8 cellular contexts compared by ENCODE assay signal in the genomic region with DNA sequence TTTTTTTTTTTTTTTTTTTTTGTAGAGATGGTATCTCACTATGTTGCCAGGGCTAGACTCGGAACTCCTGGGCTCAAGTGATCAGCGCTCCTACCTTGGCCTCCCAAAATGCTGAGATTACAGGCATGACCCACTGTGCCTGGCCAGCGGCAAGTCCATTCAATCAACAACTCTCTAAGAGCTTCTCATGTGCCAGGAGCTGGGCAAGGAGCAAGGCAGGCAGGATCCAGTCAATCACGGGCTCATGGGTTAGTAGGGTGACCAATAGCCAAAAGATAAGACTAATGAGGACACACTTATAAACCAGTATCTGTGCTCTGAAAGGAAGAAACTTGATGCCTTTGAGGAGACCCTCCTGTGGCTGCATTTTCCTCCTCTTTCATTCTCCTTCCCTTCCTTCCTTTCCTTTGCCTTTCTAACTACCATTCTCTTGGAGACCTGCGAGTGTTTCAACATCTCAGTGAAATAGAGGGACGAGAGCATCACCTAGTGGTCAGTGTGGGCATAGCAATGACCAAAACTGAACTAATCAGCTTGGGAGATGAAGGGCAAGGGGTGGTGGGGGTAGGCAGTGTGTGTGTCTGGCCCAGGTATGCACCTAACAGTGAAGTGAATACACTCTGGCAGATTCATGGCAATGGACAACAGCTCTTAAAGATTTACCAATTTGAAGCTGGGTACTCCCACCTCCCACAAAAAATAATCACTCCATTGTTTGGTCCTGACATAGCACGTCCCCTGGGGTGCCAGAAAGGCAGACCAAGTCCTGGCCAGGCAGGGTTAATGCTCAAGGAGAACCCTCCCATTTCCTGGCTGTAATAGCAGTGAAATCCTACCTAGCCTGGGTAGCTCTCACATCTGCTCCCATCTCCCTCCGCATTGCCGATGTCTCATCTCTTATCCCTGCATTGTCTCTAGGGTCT. TPM values are rescaled to one million over a fixed set of nuclear protein-coding genes. Genes with fewer than 3 reads are reported as not detected.
DNase-seq lines count a peak whose midpoint lies in the region; TF ChIP-seq lines count a peak whose summit lies in the region.

No MANE protein-coding gene starts in this region.

- TF ChIP-seq CTCF in glutamatergic neuron (IDR thresholded peaks at IDR 0.05; ENCODE audit: partially characterized antibody, unreplicated experiment): peak; percentile 97
- peak; percentile 94 for TF ChIP-seq CTCF in progenitor cell of endocrine pancreas (IDR thresholded peaks at IDR 0.05; ENCODE audit: unreplicated experiment)
- TF ChIP-seq CTCF in uterus (IDR thresholded peaks at IDR 0.05): peak; percentile 94 to 99 (median 98)

- intact Hi-C loops in uterus (cut with DNase I; ENCODE audit: low total_unique reads): loop anchor here (5.0 kb wide), 1 partner anchor 178 kb away; no protein-coding TSS in a partner anchor

- no peak overlapping the region for H3K4me3 ChIP-seq in uterus

- H3K27me3 Mint-ChIP-seq in glutamatergic neuron (ENCODE audit: unreplicated experiment) (peaks cover 3% of the 10 kb centered on the region), progenitor cell of endocrine pancreas (peaks cover 18% of the 10 kb centered on the region)

- TF ChIP-seq POLR2A in uterus (IDR thresholded peaks at IDR 0.05): no peak

- no peaks in the 10 kb centered on the region for H3K36me3 ChIP-seq in uterus

- H3K4me3 Mint-ChIP-seq in glutamatergic neuron (ENCODE audit: unreplicated experiment): no peak overlapping the region
- no peak overlapping the region for H3K4me3 Mint-ChIP-seq in progenitor cell of endocrine pancreas (ENCODE audit: low read depth)

- H3K4me1 ChIP-seq in uterus: no peaks in the 10 kb centered on the region

- peak; percentile 70 for DNase-seq in Daoy (ENCODE audit: low read depth)
- DNase-seq in LoVo (ENCODE audit: low spot score): peak; percentile 74
- peak; percentile 87 for DNase-seq in SK-N-DZ (ENCODE audit: low spot score)
- peak; percentile 28 to 73 (median 56) for DNase-seq in activated naive CD4-positive, alpha-beta T cell (lab: John Stamatoyannopoulos, UW)
- peak; percentile 86 for DNase-seq in glutamatergic neuron
- DNase-seq in progenitor cell of endocrine pancreas (ENCODE audit: low spot score, unreplicated experiment): peak; percentile 80
- peak; percentile 72 to 83 for DNase-seq in uterus
- DNase-seq in 8988T: no peak

- no peak overlapping the region for H3K27ac ChIP-seq in uterus

- H3K9me3 Mint-ChIP-seq in glutamatergic neuron (ENCODE audit: unreplicated experiment) (peaks cover 1% of the 10 kb centered on the region), progenitor cell of endocrine pancreas (ENCODE audit: low read depth) (no peaks in the 10 kb centered on the region)

- H3K9me3 ChIP-seq in uterus: no peaks in the 10 kb centered on the region

- H3K36me3 Mint-ChIP-seq in glutamatergic neuron (ENCODE audit: unreplicated experiment) (no peaks in the 10 kb centered on the region), progenitor cell of endocrine pancreas (ENCODE audit: insufficient read depth) (no peaks in the 10 kb centered on the region)

- H3K4me1 Mint-ChIP-seq in glutamatergic neuron (ENCODE audit: low read depth, unreplicated experiment) (peaks cover 10% of the 10 kb centered on the region), progenitor cell of endocrine pancreas (ENCODE audit: low read depth) (peaks cover 2% of the 10 kb centered on the region)

- H3K27me3 ChIP-seq in uterus: no peaks in the 10 kb centered on the region

- H3K27ac Mint-ChIP-seq in glutamatergic neuron (ENCODE audit: unreplicated experiment) (no peak overlapping the region), progenitor cell of endocrine pancreas (peak overlapping the region; percentile 0)

RNA-seq across cellular contexts. Expression of a gene that starts 6.2 kb away (rescaled TPM):
- total RNA-seq in Daoy (2014; rRNA removed; shearing (Covaris generic)): 2.2 and 3.2 TPM in 2 replicates
- 13.3 and 13.8 TPM in 2 replicates for polyA plus RNA-seq in SK-N-DZ (2014; cell fraction: cytosol; rRNA removed)
- polyA plus RNA-seq in SK-N-DZ (2014; cell fraction: nucleus; rRNA removed): 6.0 and 7.1 TPM in 2 replicates
- total RNA-seq in glutamatergic neuron (ENCODE audit: unreplicated experiment) (2.3 TPM), progenitor cell of endocrine pancreas (0.74 and 1.1 TPM in 2 replicates), uterus (10 to 100 TPM in 1 of 4 donors, 1 to 10 TPM in 3; 3.0 to 16.8 (median 7.0) TPM)

RNA-seq across cellular contexts. Expression of a gene that starts 12.5 kb away (rescaled TPM):
- 59.7 and 65.6 TPM in 2 replicates for total RNA-seq in Daoy (2014; rRNA removed; shearing (Covaris generic))
- polyA plus RNA-seq in SK-N-DZ (2014; cell fraction: cytosol; rRNA removed): 284 and 377 TPM in 2 replicates
- polyA plus RNA-seq in SK-N-DZ (2014; cell fraction: nucleus; rRNA removed): 228 and 275 TPM in 2 replicates
- total RNA-seq in glutamatergic neuron (ENCODE audit: unreplicated experiment) (219 TPM), progenitor cell of endocrine pancreas (189 and 191 TPM in 2 replicates), uterus (10 to 100 TPM in 3 of 4 donors, 1 to 10 TPM in 1; 9.0 to 84.1 (median 46.6) TPM)

RNA-seq across cellular contexts. Expression of a gene that starts 43.7 kb away (rescaled TPM):
- total RNA-seq in Daoy (2014; rRNA removed; shearing (Covaris generic)): 14.2 and 19.1 TPM in 2 replicates
- 103 TPM in 2 replicates for polyA plus RNA-seq in SK-N-DZ (2014; cell fraction: cytosol; rRNA removed)
- 264 and 306 TPM in 2 replicates for polyA plus RNA-seq in SK-N-DZ (2014; cell fraction: nucleus; rRNA removed)
- total RNA-seq in glutamatergic neuron (ENCODE audit: unreplicated experiment): 171 TPM
- total RNA-seq in progenitor cell of endocrine pancreas: 118 and 122 TPM in 2 replicates
- total RNA-seq in uterus: 100 to 1,000 TPM in 2 of 4 donors, 10 to 100 TPM in 2; 32.9 to 343 (median 86.5) TPM

RNA-seq across cellular contexts. Expression of a gene that starts 45.0 kb away (rescaled TPM):
- total RNA-seq in Daoy (2014; rRNA removed; shearing (Covaris generic)): 1.8 and 7.4 TPM in 2 replicates
- 49.6 and 50.5 TPM in 2 replicates for polyA plus RNA-seq in SK-N-DZ (2014; cell fraction: cytosol; rRNA removed)
- polyA plus RNA-seq in SK-N-DZ (2014; cell fraction: nucleus; rRNA removed): 80.5 and 89.5 TPM in 2 replicates
- total RNA-seq in glutamatergic neuron (ENCODE audit: unreplicated experiment): 164 TPM
- total RNA-seq in progenitor cell of endocrine pancreas: 55.9 and 58.0 TPM in 2 replicates
- total RNA-seq in uterus: 1 to 10 TPM in 3 of 4 donors, under 1 TPM in 1; 0.29 to 6.6 (median 1.9) TPM
